8 cellular contexts compared by ENCODE assay signal in the genomic region with DNA sequence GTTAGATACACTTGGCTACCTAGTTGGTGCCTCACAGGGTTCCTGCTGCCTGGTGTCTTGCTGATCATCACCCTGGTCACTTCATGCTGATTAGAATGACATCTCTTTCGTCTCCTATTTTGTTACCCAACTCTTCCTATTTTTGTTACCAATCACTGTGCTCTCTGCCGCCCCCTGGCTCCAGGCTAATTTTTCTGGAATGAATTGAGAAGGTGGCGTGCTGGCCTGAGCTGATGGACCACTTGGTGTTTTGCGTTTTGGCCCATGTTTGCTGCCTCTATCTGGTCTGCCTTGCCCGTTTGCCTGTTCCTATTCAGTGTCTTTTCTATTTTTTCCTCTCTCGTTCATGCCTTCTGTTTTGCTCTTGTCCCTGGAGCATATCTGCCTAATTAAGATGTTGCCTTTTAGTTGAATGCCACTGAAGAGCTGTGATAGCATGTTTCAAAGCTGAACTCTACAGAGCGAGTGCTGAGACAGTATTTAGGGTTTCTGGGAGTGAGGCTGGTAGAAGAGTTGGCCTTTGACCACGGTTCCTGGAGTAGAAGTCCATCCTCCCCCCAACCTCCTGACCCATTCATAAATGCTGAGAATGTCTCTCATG. TPM values are rescaled to one million over a fixed set of nuclear protein-coding genes. Genes with fewer than 3 reads are reported as not detected.
A peak's percentile ranks its signal among the peaks of the same experiment; 100 is the strongest.
DNase-seq lines count a peak whose midpoint lies in the region; ATAC-seq and TF ChIP-seq lines count a peak whose summit lies in the region.

No MANE protein-coding gene starts in this region.

- ATAC-seq in GM21423 (IDR thresholded peaks at IDR 0.05; ENCODE audit: unreplicated experiment) = no peak

- H3K27me3 Mint-ChIP-seq in progenitor cell of endocrine pancreas = no peaks in the 10 kb centered on the region

- peaks cover 21% of the 10 kb centered on the region for H3K36me3 Mint-ChIP-seq in progenitor cell of endocrine pancreas (ENCODE audit: insufficient read depth)

- H3K4me1 Mint-ChIP-seq in progenitor cell of endocrine pancreas (ENCODE audit: low read depth) = peaks cover 8% of the 10 kb centered on the region

- H3K4me3 Mint-ChIP-seq in progenitor cell of endocrine pancreas (ENCODE audit: low read depth) = no peak overlapping the region

- H3K9me3 Mint-ChIP-seq in progenitor cell of endocrine pancreas (ENCODE audit: low read depth) = no peaks in the 10 kb centered on the region

- DNase-seq in Caki2 (ENCODE audit: low read depth) (peak; percentile 42), fibroblast of peridontal ligament (ENCODE audit: extremely low read depth) (peak; percentile 58), progenitor cell of endocrine pancreas (ENCODE audit: low spot score, unreplicated experiment) (no peak), GM19238 (ENCODE audit: insufficient read length, low spot score) (no peak), DMS79 (lab: John Stamatoyannopoulos, UW) (no peak)
- DNase-seq in activated CD8-positive, alpha-beta memory T cell treated with anti-CD3 and anti-CD28 coated beads for 24 hours = peak; percentile 77

- no peak overlapping the region for H3K27ac Mint-ChIP-seq in progenitor cell of endocrine pancreas

- TF ChIP-seq CTCF in LNCAP (IDR thresholded peaks at IDR 0.05) (peak; percentile 78), progenitor cell of endocrine pancreas (IDR thresholded peaks at IDR 0.05; ENCODE audit: unreplicated experiment) (peak; percentile 76)

- in situ Hi-C loops in Caki2 (cut with HindIII; ENCODE audit: low pct_unique_long_range_greater_than_20kb, low sequenced_read_pairs) = no loop called here

RNA-seq across cellular contexts. Expression of a gene that starts 5.9 kb away (rescaled TPM):
- 480 and 505 TPM in 2 replicates for total RNA-seq in Caki2 (2014; rRNA removed; shearing (Covaris generic); ENCODE audit: low replicate concordance)
- total RNA-seq in progenitor cell of endocrine pancreas = 332 and 356 TPM in 2 replicates

RNA-seq across cellular contexts. Expression of a gene that starts 12.4 kb away (rescaled TPM):
- 31.9 and 43.9 TPM in 2 replicates for total RNA-seq in Caki2 (2014; rRNA removed; shearing (Covaris generic); ENCODE audit: low replicate concordance)
- total RNA-seq in progenitor cell of endocrine pancreas = 30.5 and 32.4 TPM in 2 replicates

RNA-seq across cellular contexts. Expression of a gene that starts 18.1 kb away (rescaled TPM):
- total RNA-seq in Caki2 (2014; rRNA removed; shearing (Covaris generic); ENCODE audit: low replicate concordance) = 209 and 302 TPM in 2 replicates
- total RNA-seq in progenitor cell of endocrine pancreas = 45.2 and 48.2 TPM in 2 replicates

RNA-seq across cellular contexts. Expression of a gene that starts 56.1 kb away (rescaled TPM):
- total RNA-seq in Caki2 (2014; rRNA removed; shearing (Covaris generic); ENCODE audit: low replicate concordance) = not detected in 2 replicates
- total RNA-seq in progenitor cell of endocrine pancreas = 0.24 and 0.41 TPM in 2 replicates

RNA-seq across cellular contexts. Expression of a gene that starts 57.7 kb away (rescaled TPM):
- total RNA-seq in Caki2 (2014; rRNA removed; shearing (Covaris generic); ENCODE audit: low replicate concordance) = not detected in 2 replicates
- total RNA-seq in progenitor cell of endocrine pancreas = 28.8 and 32.7 TPM in 2 replicates

Comparison
In these comparisons a context has a peak if more than half of its experiments do, and no peak if none do; other contexts are left out.
1. DNase-seq: peak in Caki2 (single experiment), activated CD8-positive, alpha-beta memory T cell treated with anti-CD3 and anti-CD28 coated beads for 24 hours (single experiment) and fibroblast of peridontal ligament (single experiment); none in progenitor cell of endocrine pancreas (single experiment), GM19238 (single experiment) and DMS79 (single experiment).